2 cellular contexts compared by ENCODE assay signal in genomic region chr6:156789081-156789943, GRCh38.
TF ChIP-seq lines count a peak whose summit lies in the region.

No MANE protein-coding gene starts in this region.

TF ChIP-seq in IMR-90, 13 proteins besides CTCF, POLR2A, EP300 and RAD21:
- TF ChIP-seq CHD1 (IDR thresholded peaks at IDR 0.05; ENCODE audit: low read depth, low read length), result no peak
- no peak for TF ChIP-seq MXI1 (IDR thresholded peaks at IDR 0.05; ENCODE audit: borderline replicate concordance, low read depth, low read length)
- TF ChIP-seq SMC3 (IDR thresholded peaks at IDR 0.05; ENCODE audit: low read depth, low read length), result no peak
- no peak for TF ChIP-seq ELK1 (IDR thresholded peaks at IDR 0.05; ENCODE audit: borderline replicate concordance, low read depth, low read length)
- TF ChIP-seq NFE2L2 (IDR thresholded peaks at IDR 0.05; ENCODE audit: low read depth, low read length), result no peak
- no peak for TF ChIP-seq MAZ (IDR thresholded peaks at IDR 0.05; ENCODE audit: borderline replicate concordance, low read depth, low read length)
- no peak for TF ChIP-seq RCOR1 (IDR thresholded peaks at IDR 0.05; ENCODE audit: insufficient replicate concordance, low read length)
- TF ChIP-seq USF2 (IDR thresholded peaks at IDR 0.05; ENCODE audit: low read depth, low read length), result no peak
- TF ChIP-seq FOS (IDR thresholded peaks at IDR 0.05; ENCODE audit: low read depth, low read length), result no peak
- TF ChIP-seq MAFK (IDR thresholded peaks at IDR 0.05; ENCODE audit: low read depth, low read length), result no peak
- TF ChIP-seq RFX5 (IDR thresholded peaks at IDR 0.05; ENCODE audit: low read depth, low read length), result no peak
- no peak for TF ChIP-seq BHLHE40 (IDR thresholded peaks at IDR 0.05; ENCODE audit: low read depth, low read length)
- no peak for TF ChIP-seq CEBPB (IDR thresholded peaks at IDR 0.05; ENCODE audit: low read depth, low read length)

TF ChIP-seq in K562, 482 proteins besides CTCF, POLR2A, EP300 and RAD21:
- TF ChIP-seq ZFP36 (IDR thresholded peaks at IDR 0.05; ENCODE audit: low read depth, low read length, partially characterized antibody) (peak; percentile 86), ARID4B (CRISPR knock-in tag; IDR thresholded peaks at IDR 0.05) (no peak), BCOR (IDR thresholded peaks at IDR 0.05) (peak; percentile 74), RBM25 (IDR thresholded peaks at IDR 0.05; ENCODE audit: low read depth, low read length, severe bottlenecking) (peak; percentile 90), SMARCA5 (IDR thresholded peaks at IDR 0.05) (peak; percentile 80; the same call in 1 of the 2 replicates), NFIC (IDR thresholded peaks at IDR 0.05) (0 out of 2 replicates have a peak, but pooled peaks have one; percentile 4), ZNF316 (IDR thresholded peaks at IDR 0.05) (no peak), KDM1A (IDR thresholded peaks at IDR 0.05) (peak in 1 of 2 experiments; percentile 46; a peak in 2 of 4 replicates)
